In genomic region chr20:62139636-62140035, GRCh38 we compare ENCODE assay signal across 1 cellular context.
TF ChIP-seq lines count a peak whose summit lies in the region.

No MANE protein-coding gene starts in this region.

TF ChIP-seq in IMR-90, 13 proteins besides CTCF, POLR2A, EP300 and RAD21:
- TF ChIP-seq ELK1 (IDR thresholded peaks at IDR 0.05; ENCODE audit: borderline replicate concordance, low read depth, low read length) (no peak), CEBPB (IDR thresholded peaks at IDR 0.05; ENCODE audit: low read depth, low read length) (no peak), SMC3 (IDR thresholded peaks at IDR 0.05; ENCODE audit: low read depth, low read length) (no peak), RFX5 (IDR thresholded peaks at IDR 0.05; ENCODE audit: low read depth, low read length) (no peak), NFE2L2 (IDR thresholded peaks at IDR 0.05; ENCODE audit: low read depth, low read length) (no peak), USF2 (IDR thresholded peaks at IDR 0.05; ENCODE audit: low read depth, low read length) (no peak), BHLHE40 (IDR thresholded peaks at IDR 0.05; ENCODE audit: low read depth, low read length) (no peak), MXI1 (IDR thresholded peaks at IDR 0.05; ENCODE audit: borderline replicate concordance, low read depth, low read length) (no peak), RCOR1 (IDR thresholded peaks at IDR 0.05; ENCODE audit: insufficient replicate concordance, low read length) (no peak)
